In the genomic region with DNA sequence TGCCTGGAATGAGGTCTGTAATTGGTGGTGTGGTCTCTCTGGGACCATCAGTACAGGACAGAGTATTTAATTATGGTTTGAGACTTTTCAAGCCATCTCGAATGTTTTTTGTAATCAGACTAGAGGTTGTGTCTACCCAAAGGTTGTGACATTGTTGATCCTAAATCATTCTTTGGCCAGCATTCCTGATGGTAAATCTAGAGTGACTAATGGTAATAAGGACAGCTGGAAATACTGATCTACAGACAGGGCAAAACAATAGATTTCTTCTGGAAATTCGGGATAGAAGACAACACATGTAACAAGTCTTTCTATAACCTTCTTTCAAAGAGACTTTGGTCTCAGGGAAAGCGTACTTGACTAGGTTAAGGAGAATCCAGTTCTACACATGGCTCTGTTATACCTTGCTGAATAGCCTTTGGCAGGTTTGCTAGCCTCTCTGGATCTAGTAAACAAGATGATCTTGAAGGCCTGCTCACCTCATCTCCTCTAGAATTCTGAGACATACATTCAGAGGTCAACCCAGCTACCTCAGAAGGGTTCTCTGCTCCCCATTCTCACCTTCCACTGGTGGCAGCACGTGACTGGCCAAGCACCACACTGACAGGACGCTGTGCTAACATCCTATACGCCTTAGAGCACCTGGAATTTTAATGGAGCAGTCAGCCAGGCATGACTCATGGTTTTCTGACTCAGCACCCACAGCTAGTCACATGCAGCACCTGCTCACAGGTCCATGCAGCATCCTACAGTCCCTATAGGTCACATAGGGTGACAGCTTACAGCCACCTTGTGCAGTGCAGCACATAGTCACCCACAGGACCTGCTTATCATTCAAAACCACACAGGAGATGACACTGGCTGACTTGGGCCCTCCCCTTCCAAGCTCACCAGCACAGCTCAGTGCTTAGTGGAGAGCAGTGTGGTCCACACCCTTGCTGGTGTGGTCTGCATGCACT, we compare ENCODE assay signal across 9 cellular contexts. TPM values are rescaled to one million over a fixed set of nuclear protein-coding genes. Genes with fewer than 3 reads are reported as not detected.
DNase-seq lines count a peak whose midpoint lies in the region; ATAC-seq, FAIRE-seq and TF ChIP-seq lines count a peak whose summit lies in the region.
"Had no signal": no experiment of that assay in that cellular context is flagged by ENCODE, and none has a peak within 500 bp of the region (broad histone marks: within the 10 kb centered on the region; RNA-seq: fewer than 3 reads in every experiment).

No MANE protein-coding gene starts in this region.

- H3K4me3 ChIP-seq in pancreas: no peak overlapping the region
- H3K4me3 ChIP-seq: vagina had no signal

- H3K27me3 ChIP-seq in pancreas: no peaks in the 10 kb centered on the region
- H3K27me3 ChIP-seq: vagina had no signal

- intact Hi-C loops in pancreas (cut with DNase I): no loop called here

- no peaks in the 10 kb centered on the region for H3K36me3 ChIP-seq in pancreas
- H3K36me3 ChIP-seq: vagina had no signal

- TF ChIP-seq CTCF in pancreas (IDR thresholded peaks at IDR 0.05): no peak

- no peaks in the 10 kb centered on the region for H3K4me1 ChIP-seq in pancreas
- H3K4me1 ChIP-seq: vagina had no signal

- H3K9me3 ChIP-seq in pancreas: no peaks in the 10 kb centered on the region
- H3K9me3 ChIP-seq: vagina had no signal

- WGBS in pancreas, 2 donors: 87 to 96% methylated on average over 6 of the region's 6 CpGs

- no peak overlapping the region for H3K27ac ChIP-seq in pancreas
- H3K27ac ChIP-seq: vagina had no signal

- FAIRE-seq in pancreas (lab: Jason Lieb, UNC): no peak

- peak; percentile 89 for DNase-seq in DMS53 treated with DMSO at 0.1 percent for 48 hours (lab: John Stamatoyannopoulos, UW; ENCODE audit: unreplicated experiment)
- peak; percentile 67 for DNase-seq in NCI-H2107 (lab: John Stamatoyannopoulos, UW)
- DNase-seq in amniotic epithelial cell (ENCODE audit: low read depth): peak; percentile 55
- DNase-seq in pancreas: peak in 1 of 6 donors; percentile 13
- no peak for DNase-seq in mesenteric fat pad (ENCODE audit: low spot score)

- peak in 3 of 4 donors; percentile 25 to 64 (median 42) for ATAC-seq in pancreas
- no peak for ATAC-seq in HG02763 (IDR thresholded peaks at IDR 0.05; ENCODE audit: unreplicated experiment)
- ATAC-seq in GM18519 (IDR thresholded peaks at IDR 0.05; ENCODE audit: low FRiP score, unreplicated experiment): no peak
- ATAC-seq in HG03521 (IDR thresholded peaks at IDR 0.05; ENCODE audit: unreplicated experiment): no peak

RNA-seq across cellular contexts. Expression of a gene that starts 12.2 kb away (rescaled TPM):
- 1 to 10 TPM in 3 of 6 donors, under 1 TPM in 3; 0.16 to 2.4 (median 0.76) TPM for total RNA-seq in pancreas
- 1 to 10 TPM in 1 of 2 donors, under 1 TPM in 1; 0.80 to 1.4 TPM for polyA plus RNA-seq in pancreas
- total RNA-seq in mesenteric fat pad: 6.3 TPM

Comparison
In these comparisons a context has a peak if more than half of its experiments do, and no peak if none do; other contexts are left out.
1. ATAC-seq: peak in pancreas (3 of 4); none in HG02763 (single experiment), GM18519 (single experiment) and HG03521 (single experiment).